ENCODE assay signal across 9 cellular contexts in genomic region chr6:62283828-62284411, GRCh38. TPM values are rescaled to one million over a fixed set of nuclear protein-coding genes. Genes with fewer than 3 reads are reported as not detected.
DNase-seq lines count a peak whose midpoint lies in the region; ATAC-seq, FAIRE-seq and TF ChIP-seq lines count a peak whose summit lies in the region.
"Had no signal": no experiment of that assay in that cellular context is flagged by ENCODE, and none has a peak within 500 bp of the region (broad histone marks: within the 10 kb centered on the region; RNA-seq: fewer than 3 reads in every experiment).

No MANE protein-coding gene starts in this region.

- peak; percentile 65 for FAIRE-seq in endometrium (lab: Jason Lieb, UNC)
- no peak for FAIRE-seq in pancreas (lab: Jason Lieb, UNC)

- H3K27ac ChIP-seq in pancreas: no peak overlapping the region
- H3K27ac ChIP-seq: BLaER1 treated with 17β-estradiol and CSF1 and Interleukin-3, amounts not matched to agents 10 nM and 100 nM had no signal

- no peaks in the 10 kb centered on the region for H3K36me3 ChIP-seq in pancreas
- H3K36me3 ChIP-seq: BLaER1 treated with 17β-estradiol and CSF1 and Interleukin-3, amounts not matched to agents 10 nM and 100 nM had no signal

- peak in 3 of 4 donors; percentile 22 to 46 (median 29) for TF ChIP-seq CTCF in pancreas (IDR thresholded peaks at IDR 0.05)

- POLR2A ChIA-PET in HEK293T (lab: Yijun Ruan, JAX): no interaction called here

- intact Hi-C loops in pancreas (cut with DNase I): no loop called here

- peaks cover 0 to 15% (median 0%) of the 10 kb centered on the region in 4 donors for H3K27me3 ChIP-seq in pancreas
- H3K27me3 ChIP-seq: BLaER1 treated with 17β-estradiol and CSF1 and Interleukin-3, amounts not matched to agents 10 nM and 100 nM had no signal

- H3K4me1 ChIP-seq in pancreas: no peaks in the 10 kb centered on the region
- H3K4me1 ChIP-seq: BLaER1 treated with 17β-estradiol and CSF1 and Interleukin-3, amounts not matched to agents 10 nM and 100 nM had no signal

- no peak for ATAC-seq in pancreas

- WGBS in pancreas, 2 donors: 27 to 29% methylated on average over 2 of the region's 2 CpGs

- H3K9me3 ChIP-seq in pancreas: no peaks in the 10 kb centered on the region

- CTCF ChIA-PET in HEK293T (lab: Yijun Ruan, JAX): interaction anchor here (0.6 to 1.8 kb wide), 3 partner anchors 12 to 474 kb away, joined by 3 read pairs; no protein-coding TSS in a partner anchor

- DNase-seq in NCI-H2171 treated with DMSO at 0.1 percent for 48 hours (lab: John Stamatoyannopoulos, UW) (peak; percentile 29), NCI-H2171 (lab: John Stamatoyannopoulos, UW) (no peak), NCI-H748 (lab: John Stamatoyannopoulos, UW; ENCODE audit: unreplicated experiment) (peak; percentile 83), pancreas (no peak), UCSD-AML1 (lab: John Stamatoyannopoulos, UW; ENCODE audit: unreplicated experiment) (no peak), HEK293T (ENCODE audit: extremely low spot score) (no peak), NCI-H128 (lab: John Stamatoyannopoulos, UW; ENCODE audit: unreplicated experiment) (no peak)

- no peak overlapping the region for H3K4me3 ChIP-seq in pancreas
- H3K4me3 ChIP-seq: BLaER1 treated with 17β-estradiol and CSF1 and Interleukin-3, amounts not matched to agents 10 nM and 100 nM had no signal

TF ChIP-seq in HEK293T, 16 proteins besides CTCF, POLR2A, EP300 and RAD21:
- TF ChIP-seq HDGF (IDR thresholded peaks at IDR 0.05; ENCODE audit: borderline replicate concordance): no peak
- no peak for TF ChIP-seq L3MBTL2 (conservative IDR thresholded peaks at IDR 0.05)
- TF ChIP-seq FOXM1 (IDR thresholded peaks at IDR 0.05; ENCODE audit: borderline replicate concordance): no peak
- TF ChIP-seq CTBP1 (IDR thresholded peaks at IDR 0.05; ENCODE audit: borderline replicate concordance): no peak
- no peak for TF ChIP-seq FOXA1 (IDR thresholded peaks at IDR 0.05)
- no peak for TF ChIP-seq ZNF384 (IDR thresholded peaks at IDR 0.05)

RNA-seq across cellular contexts. Expression of gene KHDRBS2, which starts 2.1 kb away (rescaled TPM):
- total RNA-seq in pancreas: under 1 TPM in 4 of 6 donors, not detected in 2; 0.06 to 0.12 (median 0.09) TPM
- polyA plus RNA-seq in pancreas: under 1 TPM in 1 of 2 donors, not detected in 1; 0.05 TPM

Comparison
In these comparisons a context has a peak if more than half of its experiments do, and no peak if none do; other contexts are left out.
1. DNase-seq: peak in NCI-H2171 treated with DMSO at 0.1 percent for 48 hours (single experiment) and NCI-H748 (single experiment); none in NCI-H2171 (single experiment), pancreas (0 of 6), UCSD-AML1 (single experiment), HEK293T (single experiment) and NCI-H128 (single experiment).